Comparison of ENCODE assay signal across 10 cellular contexts in the genomic region with DNA sequence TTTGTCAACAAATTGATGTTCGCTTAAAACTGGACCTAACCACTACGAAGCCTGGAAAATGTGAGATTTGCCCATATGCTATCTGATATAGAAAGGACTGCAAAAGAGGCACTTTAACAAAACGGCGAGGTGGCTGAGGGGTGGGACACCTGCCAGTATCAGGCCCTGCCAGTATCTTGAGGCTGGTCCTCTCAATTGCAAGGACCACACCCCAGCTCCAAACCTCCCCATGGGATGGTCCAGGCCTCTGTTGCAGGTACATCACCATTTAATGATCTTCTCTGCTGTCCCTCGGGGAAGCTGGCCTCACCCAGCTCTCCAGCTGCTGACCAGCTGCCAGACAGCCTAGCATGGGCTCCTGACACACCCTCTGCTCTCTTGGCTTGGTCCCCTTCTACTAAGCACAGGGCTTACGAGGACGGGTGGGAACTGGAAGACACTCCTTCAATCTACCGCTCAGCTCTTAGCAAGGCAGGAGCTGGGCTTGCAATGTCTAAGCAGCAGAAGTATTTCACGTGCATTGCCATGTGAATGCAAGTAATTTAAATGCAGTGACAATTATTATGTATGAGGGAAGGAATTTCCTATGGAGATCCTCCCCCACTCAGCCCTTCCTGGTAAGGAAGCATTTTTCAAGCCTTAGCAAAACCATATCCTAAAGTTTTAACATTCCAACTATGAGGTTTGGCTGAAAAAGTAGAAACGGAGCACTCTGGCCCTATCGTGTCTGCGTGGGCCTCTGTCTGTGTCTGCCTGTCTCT.
DNase-seq lines count a peak whose midpoint lies in the region; ATAC-seq and TF ChIP-seq lines count a peak whose summit lies in the region.
"Had no signal": no experiment of that assay in that cellular context is flagged by ENCODE, and none has a peak within 500 bp of the region (broad histone marks: within the 10 kb centered on the region; RNA-seq: fewer than 3 reads in every experiment).

No MANE protein-coding gene starts in this region.

- H3K36me3 Mint-ChIP-seq in endothelial cell (ENCODE audit: low read depth, unreplicated experiment): peaks cover 5% of the 10 kb centered on the region
- H3K36me3 Mint-ChIP-seq: activated naive CD8-positive, alpha-beta T cell treated with anti-CD3 and anti-CD28 coated beads for 36 hours had no signal

- H3K9me3 Mint-ChIP-seq in endothelial cell (ENCODE audit: unreplicated experiment): no peaks in the 10 kb centered on the region
- H3K9me3 Mint-ChIP-seq: type B pancreatic cell had no signal

- H3K27me3 ChIP-seq in heart right ventricle: no peaks in the 10 kb centered on the region
- no peaks in the 10 kb centered on the region for H3K27me3 ChIP-seq in dorsolateral prefrontal cortex

- H3K27me3 Mint-ChIP-seq in endothelial cell (ENCODE audit: unreplicated experiment): peaks cover 4% of the 10 kb centered on the region
- H3K27me3 Mint-ChIP-seq: activated naive CD8-positive, alpha-beta T cell treated with anti-CD3 and anti-CD28 coated beads for 36 hours; type B pancreatic cell had no signal

- H3K4me3 Mint-ChIP-seq in endothelial cell (ENCODE audit: unreplicated experiment): no peak overlapping the region
- H3K4me3 Mint-ChIP-seq: activated naive CD8-positive, alpha-beta T cell treated with anti-CD3 and anti-CD28 coated beads for 36 hours; type B pancreatic cell had no signal

- ATAC-seq in heart right ventricle (peak in 7 of 8 donors; percentile 57 to 85 (median 75)), sciatic nerve (peak; percentile 62), HG03095 (IDR thresholded peaks at IDR 0.05; ENCODE audit: unreplicated experiment) (no peak), GM19455 (IDR thresholded peaks at IDR 0.05; ENCODE audit: unreplicated experiment) (no peak)

- no peak overlapping the region for H3K4me3 ChIP-seq in heart right ventricle
- H3K4me3 ChIP-seq in dorsolateral prefrontal cortex: no peak overlapping the region

- H3K36me3 ChIP-seq in heart right ventricle: peaks cover 0 to 31% (median 0%) of the 10 kb centered on the region in 9 donors

- H3K4me1 Mint-ChIP-seq in endothelial cell (ENCODE audit: unreplicated experiment): peaks cover 4% of the 10 kb centered on the region
- H3K4me1 Mint-ChIP-seq: activated naive CD8-positive, alpha-beta T cell treated with anti-CD3 and anti-CD28 coated beads for 36 hours had no signal

- peaks cover 6 to 53% (median 26%) of the 10 kb centered on the region in 9 donors for H3K4me1 ChIP-seq in heart right ventricle

- no peak for TF ChIP-seq CTCF in VCaP (conservative IDR thresholded peaks at IDR 0.05)
- no peak for TF ChIP-seq CTCF in heart right ventricle (IDR thresholded peaks at IDR 0.05)
- TF ChIP-seq CTCF in endothelial cell (IDR thresholded peaks at IDR 0.05; ENCODE audit: unreplicated experiment): no peak
- TF ChIP-seq CTCF in dorsolateral prefrontal cortex (IDR thresholded peaks at IDR 0.05 in 54 of 56, conservative IDR thresholded peaks at IDR 0.05 in 2 of 56; ENCODE audit: low read depth in 1 of 56, partially characterized antibody in 56 of 56): no peak

- WGBS in heart right ventricle, 2 donors: 43% methylated on average over 12 of the region's 12 CpGs

- H3K27ac ChIP-seq in VCaP: peak overlapping the region; percentile 71; the same call in 1 of the 2 replicates
- peak overlapping the region in 8 of 10 donors; percentile 12 to 78 (median 56) for H3K27ac ChIP-seq in heart right ventricle
- H3K27ac ChIP-seq in dorsolateral prefrontal cortex: peak overlapping the region in 11 of 59 donors; percentile 4 to 62 (median 17)

- no peak overlapping the region for H3K27ac Mint-ChIP-seq in endothelial cell (ENCODE audit: unreplicated experiment)
- H3K27ac Mint-ChIP-seq: activated naive CD8-positive, alpha-beta T cell treated with anti-CD3 and anti-CD28 coated beads for 36 hours; type B pancreatic cell had no signal

- DNase-seq in GM04503 (ENCODE audit: low read depth) (peak; percentile 98), heart right ventricle (peak in 1 of 2 donors; percentile 36), sciatic nerve (ENCODE audit: low spot score) (peak; percentile 54), endothelial cell (ENCODE audit: low spot score) (no peak), dorsolateral prefrontal cortex (no peak)
- DNase-seq: activated naive CD8-positive, alpha-beta T cell treated with anti-CD3 and anti-CD28 coated beads for 36 hours had no signal

- intact Hi-C loops in heart right ventricle (cut with DNase I) (loop anchor here in 2 of 10 donors (10.0 kb wide), 2 partner anchors 57 to 67 kb away; a partner anchor contains a TSS), sciatic nerve (cut with DNase I) (no loop called here), dorsolateral prefrontal cortex (cut with DNase I) (no loop called here)

- peaks cover 0 to 13% (median 6%) of the 10 kb centered on the region in 11 donors for H3K9me3 ChIP-seq in heart right ventricle

Comparison
In these comparisons a context has a peak if more than half of its experiments do, and no peak if none do; other contexts are left out.
1. DNase-seq: peak in GM04503 (single experiment) and sciatic nerve (single experiment); none in endothelial cell (single experiment) and dorsolateral prefrontal cortex (0 of 10).
2. ATAC-seq: peak in heart right ventricle (7 of 8) and sciatic nerve (single experiment); none in HG03095 (single experiment) and GM19455 (single experiment).